In the genomic region with DNA sequence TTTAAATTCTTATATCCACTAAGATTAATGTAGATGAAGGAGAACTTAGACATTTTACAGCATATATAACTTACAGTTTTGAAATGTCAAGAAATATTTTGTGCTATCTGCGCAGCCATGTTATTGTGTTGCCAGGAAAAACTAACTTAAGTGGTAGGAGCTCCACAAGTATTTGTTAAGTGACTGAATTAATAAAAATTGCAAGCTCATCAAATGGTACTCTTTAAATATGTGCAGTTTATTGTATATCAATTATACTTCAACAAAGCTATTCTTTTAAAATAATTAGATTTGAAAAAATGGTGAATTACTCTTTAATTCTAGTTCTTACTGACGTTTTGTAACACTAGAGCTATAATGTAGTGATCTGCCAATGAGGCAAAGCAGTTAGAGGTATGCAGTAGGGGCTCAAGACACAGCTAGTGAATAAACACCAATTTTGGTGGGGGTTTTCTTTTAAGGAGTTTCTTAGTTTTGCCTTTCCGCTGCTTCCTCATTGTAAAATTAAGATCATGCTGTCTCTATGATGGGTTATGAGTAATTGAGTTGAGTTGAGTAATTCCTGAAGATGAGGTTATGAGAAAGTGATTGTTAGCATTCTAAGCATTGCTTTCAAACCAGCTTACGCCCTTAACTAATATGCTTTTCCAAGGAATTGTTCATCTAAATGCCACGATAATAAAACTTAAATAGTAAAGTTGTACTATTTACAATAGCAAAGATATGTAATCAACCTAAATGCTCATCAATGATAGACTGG, we compare ENCODE assay signal across 1 cellular context.
A peak's percentile ranks its signal among the peaks of the same experiment; 100 is the strongest.
TF ChIP-seq lines count a peak whose summit lies in the region.

No MANE protein-coding gene starts in this region.

TF ChIP-seq in K562, 482 proteins besides CTCF, POLR2A, EP300 and RAD21:
- TF ChIP-seq C11orf30 (IDR thresholded peaks at IDR 0.05; ENCODE audit: low read depth) (peak; percentile 71), MAFK (IDR thresholded peaks at IDR 0.05; ENCODE audit: low read length) (peak; percentile 71; the same call in 1 of the 2 replicates), MAFG (tag; conservative IDR thresholded peaks at IDR 0.05) (peak; percentile 39), FUS (optimal IDR thresholded peaks at IDR 0.05; ENCODE audit: low read depth, low read length) (no peak), ETV6 (IDR thresholded peaks at IDR 0.05; ENCODE audit: borderline replicate concordance in 1 of 2, low read depth in 2 of 2, low read length in 1 of 2) (no peak), ETV6 (CRISPR knock-in tag; IDR thresholded peaks at IDR 0.05; ENCODE audit: borderline replicate concordance) (no peak), NFATC3 (IDR thresholded peaks at IDR 0.05) (no peak), ZNF41 (CRISPR knock-in tag; conservative IDR thresholded peaks at IDR 0.05) (no peak), BCL6 (CRISPR knock-in tag; IDR thresholded peaks at IDR 0.05) (no peak), SAP30 (IDR thresholded peaks at IDR 0.05; ENCODE audit: borderline replicate concordance, insufficient read depth, low read depth, low read length, poor library complexity, severe bottlenecking) (no peak), ZNF316 (IDR thresholded peaks at IDR 0.05) (peak; percentile 89), MAFF (IDR thresholded peaks at IDR 0.05; ENCODE audit: low read length) (peak; percentile 77), ATF7 (IDR thresholded peaks at IDR 0.05) (no peak)
- TF ChIP-seq, protein P1, sequence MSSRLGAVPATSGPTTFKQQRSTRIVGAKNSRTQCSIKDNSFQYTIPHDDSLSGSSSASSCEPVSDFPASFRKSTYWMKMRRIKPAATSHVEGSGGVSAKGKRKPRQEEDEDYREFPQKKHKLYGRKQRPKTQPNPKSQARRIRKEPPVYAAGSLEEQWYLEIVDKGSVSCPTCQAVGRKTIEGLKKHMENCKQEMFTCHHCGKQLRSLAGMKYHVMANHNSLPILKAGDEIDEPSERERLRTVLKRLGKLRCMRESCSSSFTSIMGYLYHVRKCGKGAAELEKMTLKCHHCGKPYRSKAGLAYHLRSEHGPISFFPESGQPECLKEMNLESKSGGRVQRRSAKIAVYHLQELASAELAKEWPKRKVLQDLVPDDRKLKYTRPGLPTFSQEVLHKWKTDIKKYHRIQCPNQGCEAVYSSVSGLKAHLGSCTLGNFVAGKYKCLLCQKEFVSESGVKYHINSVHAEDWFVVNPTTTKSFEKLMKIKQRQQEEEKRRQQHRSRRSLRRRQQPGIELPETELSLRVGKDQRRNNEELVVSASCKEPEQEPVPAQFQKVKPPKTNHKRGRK (tag; IDR thresholded peaks at IDR 0.05) = no peak
- TF ChIP-seq, protein P2, sequence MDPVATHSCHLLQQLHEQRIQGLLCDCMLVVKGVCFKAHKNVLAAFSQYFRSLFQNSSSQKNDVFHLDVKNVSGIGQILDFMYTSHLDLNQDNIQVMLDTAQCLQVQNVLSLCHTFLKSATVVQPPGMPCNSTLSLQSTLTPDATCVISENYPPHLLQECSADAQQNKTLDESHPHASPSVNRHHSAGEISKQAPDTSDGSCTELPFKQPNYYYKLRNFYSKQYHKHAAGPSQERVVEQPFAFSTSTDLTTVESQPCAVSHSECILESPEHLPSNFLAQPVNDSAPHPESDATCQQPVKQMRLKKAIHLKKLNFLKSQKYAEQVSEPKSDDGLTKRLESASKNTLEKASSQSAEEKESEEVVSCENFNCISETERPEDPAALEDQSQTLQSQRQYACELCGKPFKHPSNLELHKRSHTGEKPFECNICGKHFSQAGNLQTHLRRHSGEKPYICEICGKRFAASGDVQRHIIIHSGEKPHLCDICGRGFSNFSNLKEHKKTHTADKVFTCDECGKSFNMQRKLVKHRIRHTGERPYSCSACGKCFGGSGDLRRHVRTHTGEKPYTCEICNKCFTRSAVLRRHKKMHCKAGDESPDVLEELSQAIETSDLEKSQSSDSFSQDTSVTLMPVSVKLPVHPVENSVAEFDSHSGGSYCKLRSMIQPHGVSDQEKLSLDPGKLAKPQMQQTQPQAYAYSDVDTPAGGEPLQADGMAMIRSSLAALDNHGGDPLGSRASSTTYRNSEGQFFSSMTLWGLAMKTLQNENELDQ (CRISPR knock-in tag; IDR thresholded peaks at IDR 0.05; ENCODE audit: borderline replicate concordance) = no peak
TF ChIP-seq in K562: peak in this region for 5.
